13 cellular contexts compared by ENCODE assay signal in genomic region chr5:16916262-16916878, GRCh38. TPM values are rescaled to one million over a fixed set of nuclear protein-coding genes. Genes with fewer than 3 reads are reported as not detected.
DNase-seq lines count a peak whose midpoint lies in the region; ATAC-seq and TF ChIP-seq lines count a peak whose summit lies in the region.
"Had no signal": no experiment of that assay in that cellular context is flagged by ENCODE, and none has a peak within 500 bp of the region (broad histone marks: within the 10 kb centered on the region; RNA-seq: fewer than 3 reads in every experiment).

No MANE protein-coding gene starts in this region.

- H3K27me3 Mint-ChIP-seq in chondrocyte (ENCODE audit: low read depth) (no peaks in the 10 kb centered on the region), osteocyte (ENCODE audit: unreplicated experiment) (no peaks in the 10 kb centered on the region)
- H3K27me3 Mint-ChIP-seq: activated CD4-positive, alpha-beta T cell treated with anti-CD3 and anti-CD28 coated beads, Interleukin-2, amount 10 ng/mL, durations not matched to agents 24 days and 14 days; activated naive CD8-positive, alpha-beta T cell treated with anti-CD3 and anti-CD28 coated beads, Interleukin-2, amount 10 ng/mL, durations not matched to agents 7 days and 5 days; stimulated activated naive B cell treated with anti-CD40 and anti-IgM and Interleukin-4, amounts not matched to agents 10 μg/mL and 1 μg/mL and 100 μg/mL, for 72 hours had no signal

- H3K36me3 Mint-ChIP-seq in chondrocyte (ENCODE audit: low read depth) (peaks cover under 1% of the 10 kb centered on the region), osteocyte (ENCODE audit: unreplicated experiment) (peaks cover 8% of the 10 kb centered on the region)
- H3K36me3 Mint-ChIP-seq: activated naive CD8-positive, alpha-beta T cell treated with anti-CD3 and anti-CD28 coated beads, Interleukin-2, amount 10 ng/mL, durations not matched to agents 7 days and 5 days; stimulated activated naive B cell treated with anti-CD40 and anti-IgM and Interleukin-4, amounts not matched to agents 10 μg/mL and 1 μg/mL and 100 μg/mL, for 72 hours had no signal

- ATAC-seq in HG03354 (IDR thresholded peaks at IDR 0.05; ENCODE audit: poor library complexity, severe bottlenecking, unreplicated experiment) (no peak), HG02623 (IDR thresholded peaks at IDR 0.05; ENCODE audit: unreplicated experiment) (no peak)
- ATAC-seq: stimulated activated naive B cell treated with anti-CD40 and anti-IgM and Interleukin-4, amounts not matched to agents 10 μg/mL and 1 μg/mL and 100 μg/mL, for 72 hours had no signal

- DNase-seq in GM03348 (ENCODE audit: low spot score) (peak; percentile 86), NCI-H446 treated with DMSO at 0.1 percent for 48 hours (lab: John Stamatoyannopoulos, UW) (peak; percentile 55), chondrocyte (ENCODE audit: low spot score) (no peak), osteocyte (ENCODE audit: extremely low spot score, unreplicated experiment) (no peak)
- no peak for DNase-seq in activated naive CD4-positive, alpha-beta T cell (lab: John Stamatoyannopoulos, UW)
- DNase-seq in stimulated activated CD4-positive, alpha-beta T cell treated with anti-CD3 and anti-CD28 coated beads, Interleukin-2, amount 100 ng/mL, for 24 hours, result no peak
- DNase-seq: activated CD4-positive, alpha-beta T cell treated with anti-CD3 and anti-CD28 coated beads, Interleukin-2, amount 10 ng/mL, durations not matched to agents 24 days and 14 days; activated naive CD8-positive, alpha-beta T cell treated with anti-CD3 and anti-CD28 coated beads, Interleukin-2, amount 10 ng/mL, durations not matched to agents 7 days and 5 days; KG1; stimulated activated CD4-positive, alpha-beta T cell treated with anti-CD3 and anti-CD28 coated beads, Interleukin-12 subunit alpha, Interleukin-12 subunit beta, amount 100 ng/mL, for 4 hours; stimulated activated naive B cell treated with anti-CD40 and anti-IgM and Interleukin-4, amounts not matched to agents 10 μg/mL and 1 μg/mL and 100 μg/mL, for 72 hours had no signal

- TF ChIP-seq CTCF in chondrocyte (IDR thresholded peaks at IDR 0.05) (no peak), osteocyte (IDR thresholded peaks at IDR 0.05) (no peak)

- H3K4me1 Mint-ChIP-seq in chondrocyte (ENCODE audit: low read depth), result peaks cover 74% of the 10 kb centered on the region
- peaks cover 71% of the 10 kb centered on the region for H3K4me1 Mint-ChIP-seq in osteocyte (ENCODE audit: unreplicated experiment)
- H3K4me1 Mint-ChIP-seq: activated CD4-positive, alpha-beta T cell treated with anti-CD3 and anti-CD28 coated beads, Interleukin-2, amount 10 ng/mL, durations not matched to agents 24 days and 14 days; activated naive CD8-positive, alpha-beta T cell treated with anti-CD3 and anti-CD28 coated beads, Interleukin-2, amount 10 ng/mL, durations not matched to agents 7 days and 5 days; stimulated activated naive B cell treated with anti-CD40 and anti-IgM and Interleukin-4, amounts not matched to agents 10 μg/mL and 1 μg/mL and 100 μg/mL, for 72 hours had no signal

- peak overlapping the region; percentile 88 for H3K27ac Mint-ChIP-seq in chondrocyte (ENCODE audit: unreplicated experiment)
- H3K27ac Mint-ChIP-seq in osteocyte (ENCODE audit: unreplicated experiment), result peak overlapping the region; percentile 73
- H3K27ac Mint-ChIP-seq: activated CD4-positive, alpha-beta T cell treated with anti-CD3 and anti-CD28 coated beads, Interleukin-2, amount 10 ng/mL, durations not matched to agents 24 days and 14 days; activated naive CD8-positive, alpha-beta T cell treated with anti-CD3 and anti-CD28 coated beads, Interleukin-2, amount 10 ng/mL, durations not matched to agents 7 days and 5 days; stimulated activated naive B cell treated with anti-CD40 and anti-IgM and Interleukin-4, amounts not matched to agents 10 μg/mL and 1 μg/mL and 100 μg/mL, for 72 hours had no signal

- H3K9me3 Mint-ChIP-seq in chondrocyte (ENCODE audit: low read depth), result no peaks in the 10 kb centered on the region
- H3K9me3 Mint-ChIP-seq in osteocyte (ENCODE audit: unreplicated experiment), result no peaks in the 10 kb centered on the region
- H3K9me3 Mint-ChIP-seq: activated naive CD8-positive, alpha-beta T cell treated with anti-CD3 and anti-CD28 coated beads, Interleukin-2, amount 10 ng/mL, durations not matched to agents 7 days and 5 days had no signal

- H3K4me3 Mint-ChIP-seq in chondrocyte (ENCODE audit: unreplicated experiment) (no peak overlapping the region), osteocyte (ENCODE audit: unreplicated experiment) (peak overlapping the region; percentile 36)
- H3K4me3 Mint-ChIP-seq: activated CD4-positive, alpha-beta T cell treated with anti-CD3 and anti-CD28 coated beads, Interleukin-2, amount 10 ng/mL, durations not matched to agents 24 days and 14 days; activated naive CD8-positive, alpha-beta T cell treated with anti-CD3 and anti-CD28 coated beads, Interleukin-2, amount 10 ng/mL, durations not matched to agents 7 days and 5 days; stimulated activated naive B cell treated with anti-CD40 and anti-IgM and Interleukin-4, amounts not matched to agents 10 μg/mL and 1 μg/mL and 100 μg/mL, for 72 hours had no signal

RNA-seq across cellular contexts. Expression of gene MYO10, which starts 19.7 kb away (rescaled TPM):
- total RNA-seq in chondrocyte (51.9 to 55.4 TPM (median 54.5 TPM) in 3 replicates), osteocyte (87.8 and 89.5 TPM in 2 replicates)
- total RNA-seq: activated naive CD8-positive, alpha-beta T cell treated with anti-CD3 and anti-CD28 coated beads, Interleukin-2, amount 10 ng/mL, durations not matched to agents 7 days and 5 days had no signal

Comparison
In these comparisons a context has a peak if more than half of its experiments do, and no peak if none do; other contexts are left out.
1. DNase-seq: peak in GM03348 (single experiment) and NCI-H446 treated with DMSO at 0.1 percent for 48 hours (single experiment); none in chondrocyte (single experiment), osteocyte (single experiment), activated naive CD4-positive, alpha-beta T cell (0 of 4) and stimulated activated CD4-positive, alpha-beta T cell treated with anti-CD3 and anti-CD28 coated beads, Interleukin-2, amount 100 ng/mL, for 24 hours (0 of 2).